15 cellular contexts compared by ENCODE assay signal in genomic region chr3:71548995-71549394, GRCh38. TPM values are rescaled to one million over a fixed set of nuclear protein-coding genes. Genes with fewer than 3 reads are reported as not detected.
DNase-seq lines count a peak whose midpoint lies in the region; ATAC-seq and TF ChIP-seq lines count a peak whose summit lies in the region.
"Had no signal": no experiment of that assay in that cellular context is flagged by ENCODE, and none has a peak within 500 bp of the region (broad histone marks: within the 10 kb centered on the region; RNA-seq: fewer than 3 reads in every experiment).

No MANE protein-coding gene starts in this region.

- DNase-seq in left ventricle myocardium superior (no peak), head of caudate nucleus (no peak), DMS153 treated with DMSO at 0.1 percent for 48 hours (lab: John Stamatoyannopoulos, UW; ENCODE audit: unreplicated experiment) (no peak)
- DNase-seq: activated CD4-positive, alpha-beta T cell treated with anti-CD3 and anti-CD28 coated beads, Interleukin-2, amount 10 ng/mL, durations not matched to agents 7 days and 5 days; brain microvascular endothelial cell; effector memory CD8-positive, alpha-beta T cell; mammary epithelial cell; OCI-M1; stimulated activated naive CD4-positive, alpha-beta T cell had no signal

- H3K27me3 ChIP-seq in OCI-LY1 (ENCODE audit: insufficient read depth, low read length) (no peaks in the 10 kb centered on the region), gastroesophageal sphincter (no peaks in the 10 kb centered on the region)
- H3K27me3 ChIP-seq: brain microvascular endothelial cell had no signal

- H3K9me3 ChIP-seq in OCI-LY1 (ENCODE audit: low read length) (no peaks in the 10 kb centered on the region), gastroesophageal sphincter (no peaks in the 10 kb centered on the region)

- H3K4me3 ChIP-seq in OCI-LY1 (ENCODE audit: low read depth, low read length, poor library complexity, severe bottlenecking): no peak overlapping the region
- no peak overlapping the region for H3K4me3 ChIP-seq in gastroesophageal sphincter

- 65 to 75% methylated on average over 3 of the region's 3 CpGs for WGBS in gastroesophageal sphincter (ENCODE audit: low coverage in 1 of 2), 2 donors

- H3F3A ChIP-seq in OCI-LY1 (ENCODE audit: insufficient read depth, low read length): no peaks in the 10 kb centered on the region

- TF ChIP-seq CTCF in OCI-LY1 (IDR thresholded peaks at IDR 0.05; ENCODE audit: low read length) (no peak), gastroesophageal sphincter (IDR thresholded peaks at IDR 0.05) (no peak)

- peaks cover 75% of the 10 kb centered on the region for H3K79me2 ChIP-seq in OCI-LY1 (ENCODE audit: insufficient read depth, low read length)

- H4K20me1 ChIP-seq in OCI-LY1 (ENCODE audit: insufficient read depth, low read length): no peaks in the 10 kb centered on the region

- no peak overlapping the region for H2AFZ ChIP-seq in OCI-LY1 (ENCODE audit: low read length)

- TF ChIP-seq POLR2A in gastroesophageal sphincter (IDR thresholded peaks at IDR 0.05): no peak

- H3K9ac ChIP-seq in OCI-LY1 (ENCODE audit: low read length): no peak overlapping the region

- no peak for TF ChIP-seq EP300 in gastroesophageal sphincter (IDR thresholded peaks at IDR 0.05)

- H3K27ac ChIP-seq in OCI-LY1 (ENCODE audit: low read depth, low read length, poor library complexity, severe bottlenecking): peak overlapping the region; percentile 98
- peak overlapping the region in 1 of 4 donors; percentile 57 for H3K27ac ChIP-seq in gastroesophageal sphincter
- H3K27ac ChIP-seq: brain microvascular endothelial cell had no signal

- H3K36me3 ChIP-seq in OCI-LY1 (ENCODE audit: insufficient read depth, low read length) (peaks cover 31% of the 10 kb centered on the region), gastroesophageal sphincter (no peaks in the 10 kb centered on the region)
- H3K36me3 ChIP-seq: brain microvascular endothelial cell had no signal

- no peak overlapping the region for H3K4me2 ChIP-seq in OCI-LY1 (ENCODE audit: low read length)

- ATAC-seq in GM18499 (IDR thresholded peaks at IDR 0.05; ENCODE audit: insufficient read depth, unreplicated experiment) (peak; percentile 61), GM19468 (IDR thresholded peaks at IDR 0.05; ENCODE audit: extremely low read depth, unreplicated experiment) (peak; percentile 76), HG02981 (IDR thresholded peaks at IDR 0.05; ENCODE audit: unreplicated experiment) (peak; percentile 99), left ventricle myocardium superior (no peak), gastroesophageal sphincter (no peak)
- ATAC-seq: activated T-helper 17 cell treated with anti-CD3 and anti-CD28 coated beads, Interleukin-2, amount 50 U/mL, for 72 hours; effector memory CD8-positive, alpha-beta T cell had no signal

- no peaks in the 10 kb centered on the region for H3K9me2 ChIP-seq in OCI-LY1 (ENCODE audit: low read depth, low read length)

- H3K4me1 ChIP-seq in OCI-LY1 (ENCODE audit: insufficient read depth, low read length, severe bottlenecking) (peaks cover 88% of the 10 kb centered on the region), gastroesophageal sphincter (peaks cover 0 to 53% (median 9%) of the 10 kb centered on the region in 3 donors)

- intact Hi-C loops in left ventricle myocardium superior (cut with micrococcal nuclease): no loop called here
- intact Hi-C loops in head of caudate nucleus (cut with DNase I): no loop called here

RNA-seq across cellular contexts. Expression of gene FOXP1, which starts 34.5 kb away (rescaled TPM):
- total RNA-seq in left ventricle myocardium superior: 35.2 TPM
- total RNA-seq in gastroesophageal sphincter: 100 to 1,000 TPM; 169 to 300 (median 202) TPM

Comparison
In these comparisons a context has a peak if more than half of its experiments do, and no peak if none do; other contexts are left out.
1. ATAC-seq: peak in GM18499 (single experiment), GM19468 (single experiment) and HG02981 (single experiment); none in left ventricle myocardium superior (single experiment) and gastroesophageal sphincter (single experiment).